ENCODE assay signal across 18 cellular contexts in the genomic region with DNA sequence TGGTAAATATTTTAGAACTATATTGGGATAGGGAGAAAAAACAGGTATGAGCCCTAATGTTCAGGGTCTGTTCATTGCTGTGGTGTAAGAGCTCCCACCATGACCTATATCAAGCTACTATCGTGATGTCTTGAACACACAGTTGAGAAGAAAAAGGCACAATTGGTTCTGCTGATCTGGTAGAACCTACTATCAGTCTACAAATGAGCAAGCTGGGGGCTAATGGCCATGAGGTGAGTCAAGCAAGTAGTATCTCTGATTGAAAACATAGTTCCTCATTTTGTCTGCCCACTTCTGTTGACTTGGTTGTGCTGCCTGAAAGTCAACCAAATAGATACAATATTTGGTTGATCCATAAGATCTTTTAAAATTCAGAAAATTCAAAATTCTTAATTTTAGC.
DNase-seq lines count a peak whose midpoint lies in the region; ATAC-seq and TF ChIP-seq lines count a peak whose summit lies in the region.
"Had no signal": no experiment of that assay in that cellular context is flagged by ENCODE, and none has a peak within 500 bp of the region (broad histone marks: within the 10 kb centered on the region; RNA-seq: fewer than 3 reads in every experiment).

No MANE protein-coding gene starts in this region.

- H4K20me1 ChIP-seq in MM.1S (ENCODE audit: insufficient read depth, low read length): no peaks in the 10 kb centered on the region

- no peak overlapping the region for H2AFZ ChIP-seq in MM.1S (ENCODE audit: low read length)

- H3K27me3 Mint-ChIP-seq in mesothelial cell of epicardium (ENCODE audit: low read depth): peaks cover 35% of the 10 kb centered on the region

- H3K36me3 ChIP-seq in MM.1S (replicated peaks; ENCODE audit: insufficient read depth, low read length): no peaks in the 10 kb centered on the region

- no peak overlapping the region for H3K4me3 ChIP-seq in MM.1S (ENCODE audit: low read length)

- peaks cover 3% of the 10 kb centered on the region for H3K4me1 Mint-ChIP-seq in mesothelial cell of epicardium

- H3K9me2 ChIP-seq in MM.1S (replicated peaks; ENCODE audit: insufficient read depth, low read length): no peaks in the 10 kb centered on the region

- DNase-seq in cerebellum (ENCODE audit: low spot score) (no peak), mesothelial cell of epicardium (ENCODE audit: low spot score in 2 of 2, unreplicated experiment in 2 of 2) (no peak), MM.1S (no peak)
- DNase-seq: ACHN, AML-193, COR-L47, HCEC 1CT, KBM-7, NCI-H1417 treated with DMSO at 0.1 percent for 48 hours, NCI-H2029, NCI-H510A treated with DMSO at 0.1 percent for 48 hours, NCI-H82 had no signal

- no peak overlapping the region for H3K9ac ChIP-seq in MM.1S (ENCODE audit: low read length)

- H3K4me1 ChIP-seq in MM.1S (ENCODE audit: low read length): no peaks in the 10 kb centered on the region

- H3K9me3 Mint-ChIP-seq in mesothelial cell of epicardium: no peaks in the 10 kb centered on the region

- H3K4me3 Mint-ChIP-seq in mesothelial cell of epicardium: no peak overlapping the region
- H3K4me3 Mint-ChIP-seq: T-helper 2 cell treated with Interferon-gamma antibody and Interleukin-4, amounts not matched to agents 5 μg/mL and 100 μg/mL, for 36 hours had no signal

- TF ChIP-seq CTCF in mesothelial cell of epicardium (IDR thresholded peaks at IDR 0.05; ENCODE audit: unreplicated experiment) (no peak), MM.1S (IDR thresholded peaks at IDR 0.05; ENCODE audit: low read length) (no peak)

- no peaks in the 10 kb centered on the region for H3K36me3 Mint-ChIP-seq in mesothelial cell of epicardium

- H3K27ac Mint-ChIP-seq in mesothelial cell of epicardium: no peak overlapping the region
- H3K27ac Mint-ChIP-seq: T-helper 2 cell treated with Interferon-gamma antibody and Interleukin-4, amounts not matched to agents 5 μg/mL and 100 μg/mL, for 36 hours had no signal

- no peaks in the 10 kb centered on the region for H3K79me2 ChIP-seq in MM.1S (ENCODE audit: low read length)

- H3K27ac ChIP-seq in MM.1S (ENCODE audit: low read length): no peak overlapping the region

- H3K27me3 ChIP-seq in MM.1S (replicated peaks; ENCODE audit: insufficient read depth, low read length): no peaks in the 10 kb centered on the region

- no peaks in the 10 kb centered on the region for H3F3A ChIP-seq in MM.1S (ENCODE audit: insufficient read depth, low read length)

- H3K4me2 ChIP-seq in MM.1S (ENCODE audit: low read depth, low read length): no peak overlapping the region

- no peaks in the 10 kb centered on the region for H3K9me3 ChIP-seq in MM.1S (replicated peaks; ENCODE audit: insufficient read depth, low read length)

- ATAC-seq in GM18870 (IDR thresholded peaks at IDR 0.05; ENCODE audit: unreplicated experiment) (peak; percentile 41), HG02623 (IDR thresholded peaks at IDR 0.05; ENCODE audit: unreplicated experiment) (peak; percentile 38), HG03565 (IDR thresholded peaks at IDR 0.05; ENCODE audit: unreplicated experiment) (peak; percentile 54), GM21528 (IDR thresholded peaks at IDR 0.05; ENCODE audit: low FRiP score, unreplicated experiment) (no peak)
- ATAC-seq: Panc1 had no signal
